ENCODE assay signal across 1 cellular context in genomic region chr19:2197270-2197669, GRCh38.
TF ChIP-seq lines count a peak whose summit lies in the region.

No MANE protein-coding gene starts in this region.

TF ChIP-seq in HCT116, 20 proteins besides CTCF, POLR2A, EP300 and RAD21:
- TF ChIP-seq POLR2AphosphoS5 (IDR thresholded peaks at IDR 0.05; ENCODE audit: low read depth, low read length) (no peak), EZH2phosphoT487 (IDR thresholded peaks at IDR 0.05; ENCODE audit: borderline replicate concordance) (no peak), CEBPB (IDR thresholded peaks at IDR 0.05; ENCODE audit: low read depth) (no peak), TCF7L2 (IDR thresholded peaks at IDR 0.05; ENCODE audit: borderline replicate concordance, extremely low read depth, insufficient read depth, insufficient read length) (no peak), ELF1 (IDR thresholded peaks at IDR 0.05; ENCODE audit: borderline replicate concordance, low read depth) (no peak), FOSL1 (IDR thresholded peaks at IDR 0.05; ENCODE audit: low read depth) (no peak), SIN3A (IDR thresholded peaks at IDR 0.05; ENCODE audit: low read depth) (no peak), ZBTB33 (IDR thresholded peaks at IDR 0.05; ENCODE audit: extremely low read depth, insufficient replicate concordance, low read length) (no peak)
